In genomic region chr3:50153782-50154475, GRCh38 we compare ENCODE assay signal across 1 cellular context.
TF ChIP-seq lines count a peak whose summit lies in the region.

No MANE protein-coding gene starts in this region.

TF ChIP-seq in H1, 55 proteins besides CTCF, POLR2A, EP300 and RAD21:
- no peak for TF ChIP-seq CHD2 (IDR thresholded peaks at IDR 0.05; ENCODE audit: low read length)
- TF ChIP-seq JUN (IDR thresholded peaks at IDR 0.05; ENCODE audit: low read depth, low read length) = no peak
- TF ChIP-seq SRF (IDR thresholded peaks at IDR 0.05; ENCODE audit: low read depth, low read length) = no peak
- TF ChIP-seq EZH2 (IDR thresholded peaks at IDR 0.05; ENCODE audit: low read depth, low read length, severe bottlenecking) = peak; percentile 26
- no peak for TF ChIP-seq KDM5A (IDR thresholded peaks at IDR 0.05; ENCODE audit: low read length)
